1 cellular context compared by ENCODE assay signal in the genomic region with DNA sequence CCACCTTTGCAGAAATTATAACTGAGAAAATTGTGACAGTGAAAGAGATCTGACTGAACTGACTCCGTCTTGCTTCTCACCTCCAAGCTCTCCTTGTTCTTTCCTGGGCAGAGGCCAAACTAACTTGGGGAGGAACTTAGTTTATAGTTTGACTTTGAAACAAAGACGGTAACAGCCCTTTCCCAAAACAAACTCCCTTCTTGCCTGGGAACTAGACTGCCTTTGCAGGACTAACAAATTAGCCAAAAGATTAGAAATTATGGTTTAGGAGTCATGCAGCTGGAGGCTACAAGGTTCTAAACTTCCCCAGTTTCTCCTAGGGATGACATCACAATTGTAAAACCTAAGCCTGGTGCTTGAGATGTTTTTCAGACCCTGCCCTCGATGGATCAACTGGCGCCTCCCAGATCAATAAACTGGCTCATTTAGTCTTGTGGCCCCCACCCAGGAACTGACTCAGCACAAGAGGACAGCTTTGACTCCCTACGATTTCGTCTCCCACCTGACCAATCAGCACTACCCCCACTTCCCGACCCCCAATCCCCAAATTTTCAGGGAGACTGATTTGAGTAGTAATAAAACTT.
TF ChIP-seq lines count a peak whose summit lies in the region.

No MANE protein-coding gene starts in this region.

TF ChIP-seq in GM23338, 12 proteins besides CTCF, POLR2A, EP300 and RAD21 (continued from another document):
- TF ChIP-seq ZNF462 (CRISPR knock-in tag; IDR thresholded peaks at IDR 0.05) = no peak
- no peak for TF ChIP-seq JUNB (IDR thresholded peaks at IDR 0.05; ENCODE audit: unreplicated experiment)
- TF ChIP-seq ZNF114 (CRISPR knock-in tag; IDR thresholded peaks at IDR 0.05) = no peak
- TF ChIP-seq, protein P1, sequence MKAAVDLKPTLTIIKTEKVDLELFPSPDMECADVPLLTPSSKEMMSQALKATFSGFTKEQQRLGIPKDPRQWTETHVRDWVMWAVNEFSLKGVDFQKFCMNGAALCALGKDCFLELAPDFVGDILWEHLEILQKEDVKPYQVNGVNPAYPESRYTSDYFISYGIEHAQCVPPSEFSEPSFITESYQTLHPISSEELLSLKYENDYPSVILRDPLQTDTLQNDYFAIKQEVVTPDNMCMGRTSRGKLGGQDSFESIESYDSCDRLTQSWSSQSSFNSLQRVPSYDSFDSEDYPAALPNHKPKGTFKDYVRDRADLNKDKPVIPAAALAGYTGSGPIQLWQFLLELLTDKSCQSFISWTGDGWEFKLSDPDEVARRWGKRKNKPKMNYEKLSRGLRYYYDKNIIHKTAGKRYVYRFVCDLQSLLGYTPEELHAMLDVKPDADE (IDR thresholded peaks at IDR 0.05) = no peak
- TF ChIP-seq STAT1 (IDR thresholded peaks at IDR 0.05; ENCODE audit: unreplicated experiment) = no peak
- no peak for TF ChIP-seq EZH2phosphoT487 (IDR thresholded peaks at IDR 0.05; ENCODE audit: unreplicated experiment)
